ENCODE assay signal across 8 cellular contexts in the genomic region with DNA sequence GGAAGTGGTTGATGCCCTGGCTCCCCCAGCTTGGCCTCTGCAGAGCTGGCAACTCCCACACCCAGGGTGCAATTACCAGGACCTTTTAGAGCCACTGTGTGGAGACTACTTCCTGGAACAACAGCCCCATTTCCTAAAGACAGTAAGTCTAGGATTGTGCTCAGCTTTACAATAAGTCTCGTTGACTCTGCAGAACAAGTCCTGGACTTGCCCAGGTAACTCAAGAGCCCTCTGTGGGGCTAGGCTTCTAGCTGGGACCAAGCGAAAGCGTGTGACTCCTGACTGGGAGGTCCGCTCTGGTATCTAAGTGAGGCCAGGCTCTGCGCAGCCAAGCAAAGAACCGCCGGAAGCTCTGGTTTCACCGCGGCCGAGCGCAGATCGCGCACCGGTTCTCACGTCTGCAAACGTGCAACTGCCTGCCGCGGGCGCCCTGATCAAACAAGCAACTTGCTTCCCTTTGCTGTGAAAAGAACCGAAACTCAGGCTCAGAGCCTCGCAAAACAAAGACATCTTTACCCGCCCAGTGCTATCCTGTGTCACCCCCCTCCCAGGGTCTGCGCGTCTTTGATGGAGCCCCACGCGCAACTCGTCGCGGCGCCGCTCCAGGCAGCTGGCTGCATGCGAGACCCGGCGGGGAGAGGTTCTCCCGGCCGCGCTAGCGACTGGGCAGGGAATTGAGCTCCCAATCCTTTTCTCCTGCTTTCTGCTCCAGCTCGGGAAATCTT. TPM values are rescaled to one million over a fixed set of nuclear protein-coding genes. Genes with fewer than 3 reads are reported as not detected.
DNase-seq lines count a peak whose midpoint lies in the region; ATAC-seq, FAIRE-seq and TF ChIP-seq lines count a peak whose summit lies in the region.

No MANE protein-coding gene starts in this region.

- no peak for TF ChIP-seq POLR2A in ovary (IDR thresholded peaks at IDR 0.05)

- peak; percentile 76 for ATAC-seq in HG02588 (IDR thresholded peaks at IDR 0.05; ENCODE audit: unreplicated experiment)
- peak; percentile 34 to 44 for ATAC-seq in activated CD4-positive, CD25-positive, alpha-beta regulatory T cell treated with anti-CD3 and anti-CD28 coated beads, Interleukin-2, amount 50 U/mL, for 24 hours

- TF ChIP-seq CTCF in ovary (IDR thresholded peaks at IDR 0.05), result no peak

- intact Hi-C loops in ovary (cut with DNase I), result no loop called here

- no peak overlapping the region for H3K27ac ChIP-seq in ovary

- no peak for TF ChIP-seq EP300 in ovary (IDR thresholded peaks at IDR 0.05)

- no peaks in the 10 kb centered on the region for H3K4me1 ChIP-seq in ovary (ENCODE audit: insufficient read depth)

- no peaks in the 10 kb centered on the region for H3K9me3 ChIP-seq in ovary

- no peaks in the 10 kb centered on the region for H3K36me3 ChIP-seq in ovary

- FAIRE-seq in urothelium cell line (lab: Jason Lieb, UNC), result no peak

- WGBS in ovary, 3 donors, result 1 to 4% (median 2%) methylated on average over 39 of the region's 39 CpGs

- peak; percentile 3 for DNase-seq in activated T-cell treated with anti-CD3 and anti-CD28 coated beads for 1 hour (ENCODE audit: low read depth)
- DNase-seq in activated T-cell treated with anti-CD3 and anti-CD28 coated beads for 4 hours, result no peak
- DNase-seq in NCI-H1092 (lab: John Stamatoyannopoulos, UW), result peak; percentile 32
- peak; percentile 40 for DNase-seq in fibroblast of gingiva (ENCODE audit: low read depth)
- peak in 1 of 5 donors; percentile 27 for DNase-seq in ovary
- DNase-seq in urothelium cell line (ENCODE audit: low spot score), result no peak

- peak overlapping the region; percentile 27 for H3K4me3 ChIP-seq in ovary

- no peaks in the 10 kb centered on the region for H3K27me3 ChIP-seq in ovary

RNA-seq across cellular contexts. Expression of gene PDLIM1, which starts 4.4 kb away (rescaled TPM):
- total RNA-seq in ovary, result 100 to 1,000 TPM in 1 of 7 donors, 10 to 100 TPM in 6; 13.9 to 102 (median 35.3) TPM
- 100 to 1,000 TPM in 1 of 2 donors, 10 to 100 TPM in 1; 29.7 to 138 TPM for polyA plus RNA-seq in ovary

Comparison
In these comparisons a context has a peak if more than half of its experiments do, and no peak if none do; other contexts are left out.
1. DNase-seq: peak in activated T-cell treated with anti-CD3 and anti-CD28 coated beads for 1 hour (single experiment), NCI-H1092 (single experiment) and fibroblast of gingiva (single experiment); none in activated T-cell treated with anti-CD3 and anti-CD28 coated beads for 4 hours (single experiment) and urothelium cell line (single experiment).